ENCODE assay signal across 8 cellular contexts in genomic region chr12:6337958-6338406, GRCh38. TPM values are rescaled to one million over a fixed set of nuclear protein-coding genes. Genes with fewer than 3 reads are reported as not detected.
A peak's percentile ranks its signal among the peaks of the same experiment; 100 is the strongest.
DNase-seq lines count a peak whose midpoint lies in the region; ATAC-seq and TF ChIP-seq lines count a peak whose summit lies in the region.
"Had no signal": no experiment of that assay in that cellular context is flagged by ENCODE, and none has a peak within 500 bp of the region (broad histone marks: within the 10 kb centered on the region; RNA-seq: fewer than 3 reads in every experiment).

No MANE protein-coding gene starts in this region.

- no peak for TF ChIP-seq CTCF in HL-60 (IDR thresholded peaks at IDR 0.05; ENCODE audit: insufficient read depth, low read length)
- no peak for TF ChIP-seq CTCF in ascending aorta (IDR thresholded peaks at IDR 0.05)

- intact Hi-C loops in ascending aorta (cut with DNase I): loop anchor here (2.0 to 5.0 kb wide), 3 partner anchors 111 to 197 kb away; partner anchors contain the start of genes GAPDH and VAMP1

- DNase-seq in HL-60 (ENCODE audit: low read depth in 1 of 2, low spot score in 1 of 2): peak in 1 of 2 experiments; percentile 44
- DNase-seq in ascending aorta (ENCODE audit: low spot score in 2 of 2): no peak
- peak; percentile 13 for DNase-seq in kidney glomerular epithelial cell (lab: John Stamatoyannopoulos, UW)
- DNase-seq in ACHN: no peak
- DNase-seq in ecto neural progenitor cell (ENCODE audit: low spot score): no peak
- DNase-seq: NCI-H774 had no signal

- 26% methylated on average over 11 of the region's 11 CpGs for WGBS in thymus

- no peak for ATAC-seq in HG03196 (IDR thresholded peaks at IDR 0.05; ENCODE audit: unreplicated experiment)

- H3K4me1 ChIP-seq in ascending aorta (peaks cover 30 to 52% of the 10 kb centered on the region in 2 donors), thymus (ENCODE audit: control insufficient read depth, insufficient read depth, low read length) (peaks cover 46% of the 10 kb centered on the region)

- no peaks in the 10 kb centered on the region for H3K9me3 ChIP-seq in ascending aorta
- H3K9me3 ChIP-seq in thymus (ENCODE audit: control insufficient read depth): no peaks in the 10 kb centered on the region

- no peaks in the 10 kb centered on the region for H3K27me3 ChIP-seq in HL-60 (ENCODE audit: insufficient read depth, poor library complexity, severe bottlenecking)
- no peaks in the 10 kb centered on the region for H3K27me3 ChIP-seq in ascending aorta
- H3K27me3 ChIP-seq in thymus (ENCODE audit: control insufficient read depth, insufficient read depth): no peaks in the 10 kb centered on the region

- H3K36me3 ChIP-seq in ascending aorta (peaks cover 18 to 20% of the 10 kb centered on the region in 2 donors), thymus (ENCODE audit: control insufficient read depth, insufficient read depth) (peaks cover 19% of the 10 kb centered on the region)

- peak overlapping the region; percentile 77 for H3K4me3 ChIP-seq in HL-60 (replicated peaks; ENCODE audit: insufficient read depth, low read length)
- H3K4me3 ChIP-seq in ascending aorta: peak overlapping the region; percentile 90 to 93
- H3K4me3 ChIP-seq in thymus (ENCODE audit: low read length): peak overlapping the region; percentile 37

- H3K27ac ChIP-seq in HL-60 (replicated peaks) (peak overlapping the region; percentile 99), ascending aorta (peak overlapping the region; percentile 97 to 98), thymus (ENCODE audit: low read depth) (peak overlapping the region; percentile 98)

- in situ Hi-C loops in ACHN (cut with HindIII; ENCODE audit: low pct_ligation_motif_present, low pct_unique_long_range_greater_than_20kb, low sequenced_read_pairs): no loop called here

RNA-seq across cellular contexts. Expression of gene TNFRSF1A, which starts 3.9 kb away (rescaled TPM):
- total RNA-seq in ascending aorta: 528 TPM
- 61.6 TPM for polyA plus RNA-seq in thymus

RNA-seq across cellular contexts. Expression of gene PLEKHG6, which starts 27.5 kb away (rescaled TPM):
- not detected for total RNA-seq in ascending aorta
- polyA plus RNA-seq in thymus: 7.5 TPM

RNA-seq across cellular contexts. Expression of gene SCNN1A, which starts 37.4 kb away (rescaled TPM):
- total RNA-seq in ascending aorta: 14.3 TPM
- polyA plus RNA-seq in thymus: 28.9 TPM

RNA-seq across cellular contexts. Expression of gene LTBR, which starts 46.0 kb away (rescaled TPM):
- total RNA-seq in ascending aorta: 284 TPM
- 33.3 TPM for polyA plus RNA-seq in thymus

Comparison
In these comparisons a context has a peak if more than half of its experiments do, and no peak if none do; other contexts are left out.
1. H3K4me3 ChIP-seq: peak in every context shown above with its lines; median percentile 92 in ascending aorta; 77 in HL-60; 37 in thymus.